ENCODE assay signal across 19 cellular contexts in genomic region chr19:2079076-2079864, GRCh38. TPM values are rescaled to one million over a fixed set of nuclear protein-coding genes. Genes with fewer than 3 reads are reported as not detected.
DNase-seq lines count a peak whose midpoint lies in the region; ATAC-seq and TF ChIP-seq lines count a peak whose summit lies in the region.
"Had no signal": no experiment of that assay in that cellular context is flagged by ENCODE, and none has a peak within 500 bp of the region (broad histone marks: within the 10 kb centered on the region; RNA-seq: fewer than 3 reads in every experiment).

No MANE protein-coding gene starts in this region.

- H3K4me3 Mint-ChIP-seq in activated naive CD4-positive, alpha-beta T cell treated with anti-CD3 and anti-CD28 coated beads for 36 hours, result no peak overlapping the region
- H3K4me3 Mint-ChIP-seq in T-cell, result peak overlapping the region; percentile 98 to 99 (median 99)
- peak overlapping the region; percentile 72 for H3K4me3 Mint-ChIP-seq in stimulated activated naive B cell treated with anti-CD40 and anti-IgM and Interleukin-4, amounts not matched to agents 10 μg/mL and 1 μg/mL and 100 μg/mL, for 72 hours
- H3K4me3 Mint-ChIP-seq: brain, GM23338 had no signal

- peaks cover 36% of the 10 kb centered on the region for H3K4me1 ChIP-seq in effector memory CD4-positive, alpha-beta T cell (ENCODE audit: control insufficient read depth, insufficient read depth, low read length, poor library complexity, severe bottlenecking)

- H3K9me3 ChIP-seq in effector memory CD4-positive, alpha-beta T cell (ENCODE audit: control insufficient read depth, low read length), result no peaks in the 10 kb centered on the region
- H3K9me3 ChIP-seq in WERI-Rb-1 (ENCODE audit: severe bottlenecking), result no peaks in the 10 kb centered on the region
- H3K9me3 ChIP-seq: sigmoid colon had no signal

- CTCF ChIA-PET in activated naive CD4-positive, alpha-beta T cell treated with anti-CD3 and anti-CD28 coated beads for 36 hours (lab: Charles Lee), result no interaction called here
- CTCF ChIA-PET in T-cell (lab: Charles Lee), result no interaction called here

- no peak for TF ChIP-seq CTCF in WERI-Rb-1 (IDR thresholded peaks at IDR 0.05; ENCODE audit: low read depth, low read length)

- peaks cover 37% of the 10 kb centered on the region for H3K4me1 Mint-ChIP-seq in activated naive CD4-positive, alpha-beta T cell treated with anti-CD3 and anti-CD28 coated beads for 36 hours (ENCODE audit: low read depth)
- peaks cover 44 to 57% (median 56%) of the 10 kb centered on the region in 3 donors for H3K4me1 Mint-ChIP-seq in T-cell
- peaks cover 45 to 69% of the 10 kb centered on the region in 2 donors for H3K4me1 Mint-ChIP-seq in stimulated activated naive B cell treated with anti-CD40 and anti-IgM and Interleukin-4, amounts not matched to agents 10 μg/mL and 1 μg/mL and 100 μg/mL, for 72 hours
- H3K4me1 Mint-ChIP-seq: brain, GM23338 had no signal

- peaks cover 63% of the 10 kb centered on the region for H3K36me3 Mint-ChIP-seq in activated naive CD4-positive, alpha-beta T cell treated with anti-CD3 and anti-CD28 coated beads for 36 hours (ENCODE audit: low read depth)
- peaks cover 15% of the 10 kb centered on the region for H3K36me3 Mint-ChIP-seq in T-cell
- H3K36me3 Mint-ChIP-seq in stimulated activated naive B cell treated with anti-CD40 and anti-IgM and Interleukin-4, amounts not matched to agents 10 μg/mL and 1 μg/mL and 100 μg/mL, for 72 hours, result peaks cover 75 to 79% of the 10 kb centered on the region in 2 donors

- H3K27me3 ChIP-seq in effector memory CD4-positive, alpha-beta T cell (replicated peaks; ENCODE audit: control insufficient read depth, insufficient read depth, low read length, poor library complexity, severe bottlenecking), result no peaks in the 10 kb centered on the region
- H3K27me3 ChIP-seq in WERI-Rb-1 (ENCODE audit: insufficient read depth, low read depth, severe bottlenecking), result no peaks in the 10 kb centered on the region
- H3K27me3 ChIP-seq: sigmoid colon had no signal

- H3K36me3 ChIP-seq in effector memory CD4-positive, alpha-beta T cell (ENCODE audit: control insufficient read depth, insufficient read depth, low read length), result peaks cover 58% of the 10 kb centered on the region
- H3K36me3 ChIP-seq in WERI-Rb-1, result peaks cover 27% of the 10 kb centered on the region

- H3K9me3 Mint-ChIP-seq in activated naive CD4-positive, alpha-beta T cell treated with anti-CD3 and anti-CD28 coated beads for 36 hours, result no peaks in the 10 kb centered on the region
- no peaks in the 10 kb centered on the region for H3K9me3 Mint-ChIP-seq in T-cell
- no peaks in the 10 kb centered on the region for H3K9me3 Mint-ChIP-seq in stimulated activated naive B cell treated with anti-CD40 and anti-IgM and Interleukin-4, amounts not matched to agents 10 μg/mL and 1 μg/mL and 100 μg/mL, for 72 hours
- H3K9me3 Mint-ChIP-seq: brain, GM23338 had no signal

- no peak for ATAC-seq in T-cell (replicated peaks in 1 of 4)
- ATAC-seq in stimulated activated naive B cell treated with anti-CD40 and anti-IgM and Interleukin-4, amounts not matched to agents 10 μg/mL and 1 μg/mL and 100 μg/mL, for 72 hours (replicated peaks), result no peak
- ATAC-seq: GM23338, left colon, Right ventricle myocardium inferior had no signal

- peak overlapping the region; percentile 63 for H3K27ac ChIP-seq in effector memory CD4-positive, alpha-beta T cell (ENCODE audit: insufficient read depth, low read length, poor library complexity, severe bottlenecking)
- no peak overlapping the region for H3K27ac ChIP-seq in WERI-Rb-1
- H3K27ac ChIP-seq: coronary artery had no signal

- DNase-seq in activated naive CD4-positive, alpha-beta T cell treated with anti-CD3 and anti-CD28 coated beads for 36 hours, result no peak
- DNase-seq in activated naive CD4-positive, alpha-beta T cell (lab: John Stamatoyannopoulos, UW), result no peak
- DNase-seq in T-cell, result no peak
- no peak for DNase-seq in effector memory CD4-positive, alpha-beta T cell
- DNase-seq in stimulated activated naive B cell treated with anti-CD40 and anti-IgM and Interleukin-4, amounts not matched to agents 10 μg/mL and 1 μg/mL and 100 μg/mL, for 72 hours, result no peak
- DNase-seq in NCI-H1694 treated with DMSO at 0.1 percent for 48 hours (lab: John Stamatoyannopoulos, UW), result no peak
- DNase-seq in DMS 273 treated with DMSO at 0.1 percent for 48 hours (lab: John Stamatoyannopoulos, UW), result no peak
- no peak for DNase-seq in WERI-Rb-1
- DNase-seq: activated gamma-delta T cell; Calu3; foreskin melanocyte; left colon; NCI-H2029; sigmoid colon; stimulated activated CD4-positive, alpha-beta T cell treated with anti-CD3 and anti-CD28 coated beads, Interleukin-1b, Interleukin-23, amount 100 ng/mL, for 48 hours had no signal

- H3K27me3 Mint-ChIP-seq in activated naive CD4-positive, alpha-beta T cell treated with anti-CD3 and anti-CD28 coated beads for 36 hours (ENCODE audit: low read depth), result no peaks in the 10 kb centered on the region
- no peaks in the 10 kb centered on the region for H3K27me3 Mint-ChIP-seq in T-cell
- H3K27me3 Mint-ChIP-seq in stimulated activated naive B cell treated with anti-CD40 and anti-IgM and Interleukin-4, amounts not matched to agents 10 μg/mL and 1 μg/mL and 100 μg/mL, for 72 hours, result no peaks in the 10 kb centered on the region
- H3K27me3 Mint-ChIP-seq: brain had no signal

- intact Hi-C loops in activated naive CD4-positive, alpha-beta T cell treated with anti-CD3 and anti-CD28 coated beads for 36 hours (cut with micrococcal nuclease), result no loop called here

- H3K27ac Mint-ChIP-seq in activated naive CD4-positive, alpha-beta T cell treated with anti-CD3 and anti-CD28 coated beads for 36 hours, result peak overlapping the region; percentile 98
- H3K27ac Mint-ChIP-seq in T-cell, result peak overlapping the region; percentile 99
- H3K27ac Mint-ChIP-seq in stimulated activated naive B cell treated with anti-CD40 and anti-IgM and Interleukin-4, amounts not matched to agents 10 μg/mL and 1 μg/mL and 100 μg/mL, for 72 hours, result peak overlapping the region; percentile 89
- H3K27ac Mint-ChIP-seq: GM23338 had no signal

- POLR2A ChIA-PET in T-cell (lab: Charles Lee), result no interaction called here

- H3K4me3 ChIP-seq in effector memory CD4-positive, alpha-beta T cell (ENCODE audit: insufficient read depth, low read depth, low read length, poor library complexity, severe bottlenecking), result no peak overlapping the region
- no peak overlapping the region for H3K4me3 ChIP-seq in WERI-Rb-1 (ENCODE audit: low read depth, low read length)
- H3K4me3 ChIP-seq: coronary artery, GM23338, sigmoid colon had no signal

RNA-seq across cellular contexts. Expression of gene MOB3A, which starts 16.9 kb away (rescaled TPM):
- total RNA-seq in activated naive CD4-positive, alpha-beta T cell treated with anti-CD3 and anti-CD28 coated beads for 36 hours, result 10 to 100 TPM; 43.7 to 44.1 TPM
- 100 to 1,000 TPM in 4 of 5 donors, 10 to 100 TPM in 1; 98.6 to 162 (median 142) TPM for total RNA-seq in T-cell

RNA-seq across cellular contexts. Expression of gene IZUMO4, which starts 17.4 kb away (rescaled TPM):
- 10 to 100 TPM; 13.1 to 14.2 TPM for total RNA-seq in activated naive CD4-positive, alpha-beta T cell treated with anti-CD3 and anti-CD28 coated beads for 36 hours
- 10 to 100 TPM; 14.0 to 23.5 (median 19.7) TPM for total RNA-seq in T-cell

RNA-seq across cellular contexts. Expression of gene MKNK2, which starts 28.2 kb away (rescaled TPM):
- 100 to 1,000 TPM; 155 to 157 TPM for total RNA-seq in activated naive CD4-positive, alpha-beta T cell treated with anti-CD3 and anti-CD28 coated beads for 36 hours
- total RNA-seq in T-cell, result 100 to 1,000 TPM; 196 to 242 (median 234) TPM
